Comparison of ENCODE assay signal across 10 cellular contexts in genomic region chr12:3728686-3729085, GRCh38. TPM values are rescaled to one million over a fixed set of nuclear protein-coding genes. Genes with fewer than 3 reads are reported as not detected.
DNase-seq lines count a peak whose midpoint lies in the region; ATAC-seq and TF ChIP-seq lines count a peak whose summit lies in the region.
"Had no signal": no experiment of that assay in that cellular context is flagged by ENCODE, and none has a peak within 500 bp of the region (broad histone marks: within the 10 kb centered on the region; RNA-seq: fewer than 3 reads in every experiment).

No MANE protein-coding gene starts in this region.

- H3K27me3 Mint-ChIP-seq in activated naive CD8-positive, alpha-beta T cell treated with anti-CD3 and anti-CD28 coated beads for 36 hours: no peaks in the 10 kb centered on the region
- H3K27me3 Mint-ChIP-seq: naive B cell had no signal

- no peak overlapping the region for H3K4me3 Mint-ChIP-seq in activated naive CD8-positive, alpha-beta T cell treated with anti-CD3 and anti-CD28 coated beads for 36 hours

- no peak overlapping the region for H3K4me3 ChIP-seq in right atrium auricular region
- H3K4me3 ChIP-seq in KMS-11 (IDR thresholded peaks at IDR 0.05; ENCODE audit: insufficient read depth, low read depth, low read length): no peak overlapping the region
- H3K4me3 ChIP-seq in upper lobe of right lung: no peak overlapping the region
- H3K4me3 ChIP-seq in HAP-1: no peak overlapping the region

- H3K4me1 ChIP-seq in right atrium auricular region (peaks cover 0 to 15% of the 10 kb centered on the region in 2 donors), KMS-11 (ENCODE audit: low read depth, poor library complexity, severe bottlenecking) (peaks cover 71% of the 10 kb centered on the region), upper lobe of right lung (peaks cover 11% of the 10 kb centered on the region), HAP-1 (peaks cover 14% of the 10 kb centered on the region)

- ATAC-seq in Right ventricle myocardium inferior: no peak
- ATAC-seq in upper lobe of right lung: peak; percentile 82
- no peak for ATAC-seq in GM19397 (IDR thresholded peaks at IDR 0.05; ENCODE audit: unreplicated experiment)

- H3K27ac ChIP-seq in right atrium auricular region (no peak overlapping the region), KMS-11 (peak overlapping the region; percentile 75), upper lobe of right lung (no peak overlapping the region)

- DNase-seq in Right ventricle myocardium inferior (ENCODE audit: missing footprints) (peak; percentile 74), right atrium auricular region (ENCODE audit: low spot score) (no peak), upper lobe of right lung (no peak), nucleus accumbens (lab: John Stamatoyannopoulos, UW) (no peak), HAP-1 (ENCODE audit: low spot score in 2 of 2) (no peak)
- no peak for DNase-seq in activated naive CD8-positive, alpha-beta T cell treated with anti-CD3 and anti-CD28 coated beads for 36 hours
- DNase-seq: naive B cell; stimulated activated CD4-positive, alpha-beta T cell treated with anti-CD3 and anti-CD28 coated beads, Interleukin-4, amount 100 ng/mL, for 4 hours had no signal

- no peaks in the 10 kb centered on the region for H3K9me3 ChIP-seq in right atrium auricular region
- no peaks in the 10 kb centered on the region for H3K9me3 ChIP-seq in upper lobe of right lung
- H3K9me3 ChIP-seq in HAP-1: no peaks in the 10 kb centered on the region

- no peaks in the 10 kb centered on the region for H3K79me2 ChIP-seq in KMS-11 (ENCODE audit: insufficient read depth, low read depth)

- intact Hi-C loops in Right ventricle myocardium inferior (cut with DNase I) (no loop called here), upper lobe of right lung (cut with DNase I) (no loop called here)

- H4K20me1 ChIP-seq in KMS-11 (ENCODE audit: insufficient read depth): no peaks in the 10 kb centered on the region

- peaks cover 32% of the 10 kb centered on the region for H3K4me1 Mint-ChIP-seq in activated naive CD8-positive, alpha-beta T cell treated with anti-CD3 and anti-CD28 coated beads for 36 hours

- in situ Hi-C loops in HAP-1 (cut with MboI; ENCODE audit: low sequenced_read_pairs): no loop called here

- H3K9me3 Mint-ChIP-seq in activated naive CD8-positive, alpha-beta T cell treated with anti-CD3 and anti-CD28 coated beads for 36 hours: no peaks in the 10 kb centered on the region

- H3K36me3 Mint-ChIP-seq in activated naive CD8-positive, alpha-beta T cell treated with anti-CD3 and anti-CD28 coated beads for 36 hours: peaks cover 59% of the 10 kb centered on the region

- H3K27me3 ChIP-seq in right atrium auricular region (no peaks in the 10 kb centered on the region), KMS-11 (ENCODE audit: insufficient read depth, low read depth) (no peaks in the 10 kb centered on the region), upper lobe of right lung (no peaks in the 10 kb centered on the region), HAP-1 (ENCODE audit: low read depth) (no peaks in the 10 kb centered on the region)

- H3K9ac ChIP-seq in KMS-11: peak overlapping the region; percentile 11; the same call in 1 of the 2 replicates

- H3K36me3 ChIP-seq in right atrium auricular region (no peaks in the 10 kb centered on the region), KMS-11 (ENCODE audit: insufficient read depth) (no peaks in the 10 kb centered on the region), upper lobe of right lung (no peaks in the 10 kb centered on the region), HAP-1 (replicated peaks) (no peaks in the 10 kb centered on the region)

- no peak overlapping the region for H2AFZ ChIP-seq in KMS-11 (ENCODE audit: low read depth)

- TF ChIP-seq CTCF in right atrium auricular region (IDR thresholded peaks at IDR 0.05): no peak
- TF ChIP-seq CTCF in KMS-11 (conservative IDR thresholded peaks at IDR 0.05; ENCODE audit: low read depth, low read length): no peak
- no peak for TF ChIP-seq CTCF in upper lobe of right lung (IDR thresholded peaks at IDR 0.05)

- H3K27ac Mint-ChIP-seq in activated naive CD8-positive, alpha-beta T cell treated with anti-CD3 and anti-CD28 coated beads for 36 hours: peak overlapping the region; percentile 32

- peak overlapping the region; percentile 45 for H3K4me2 ChIP-seq in KMS-11

RNA-seq across cellular contexts. Expression of gene CRACR2A, which starts 24.2 kb away (rescaled TPM):
- total RNA-seq in Right ventricle myocardium inferior: 4.5 TPM
- 10 to 100 TPM in 1 of 2 donors, 1 to 10 TPM in 1; 6.0 to 10.9 TPM for total RNA-seq in right atrium auricular region
- 10 to 100 TPM; 24.5 to 26.0 TPM for total RNA-seq in activated naive CD8-positive, alpha-beta T cell treated with anti-CD3 and anti-CD28 coated beads for 36 hours
- total RNA-seq in upper lobe of right lung: 5.4 TPM
